In the genomic region with DNA sequence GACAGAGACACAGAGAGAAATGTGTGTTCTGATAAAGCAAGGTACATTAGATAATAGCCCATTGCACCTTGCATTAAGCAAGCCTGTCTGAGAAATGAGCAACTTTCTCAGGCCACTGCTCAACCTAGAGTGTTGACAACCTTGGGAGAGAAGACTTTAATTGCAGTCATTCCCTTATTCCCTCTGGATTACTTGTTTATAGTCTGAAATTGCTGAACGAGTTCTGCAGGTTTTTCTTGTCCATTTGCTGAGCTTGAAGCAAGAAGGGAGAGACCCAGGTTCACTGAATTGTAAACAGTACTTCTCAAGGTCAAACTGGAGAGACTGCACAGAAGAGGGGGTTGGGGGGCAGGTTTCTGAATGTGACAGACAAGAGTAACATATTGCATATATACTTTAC, we compare ENCODE assay signal across 10 cellular contexts.
DNase-seq lines count a peak whose midpoint lies in the region; ATAC-seq and TF ChIP-seq lines count a peak whose summit lies in the region.
"Had no signal": no experiment of that assay in that cellular context is flagged by ENCODE, and none has a peak within 500 bp of the region (broad histone marks: within the 10 kb centered on the region; RNA-seq: fewer than 3 reads in every experiment).

No MANE protein-coding gene starts in this region.

- H3K14ac ChIP-seq in trophoblast cell (ENCODE audit: low read length), result no peak overlapping the region

- H2AFZ ChIP-seq in trophoblast cell (ENCODE audit: insufficient read depth, low read length, poor library complexity), result no peak overlapping the region

- H3K4me1 ChIP-seq in DOHH2 (ENCODE audit: control insufficient read depth, low read length) (peaks cover 46% of the 10 kb centered on the region), trophoblast cell (ENCODE audit: control insufficient read depth in 1 of 2, insufficient read depth in 2 of 2, low read length in 2 of 2) (peaks cover 23 to 27% of the 10 kb centered on the region in 2 experiments)

- H3K9me3 ChIP-seq in DOHH2 (ENCODE audit: control insufficient read depth, insufficient read depth, low read length) (no peaks in the 10 kb centered on the region), trophoblast cell (ENCODE audit: insufficient read depth, low read depth, low read length) (no peaks in the 10 kb centered on the region)

- peaks cover 21% of the 10 kb centered on the region for H3K79me1 ChIP-seq in trophoblast cell (ENCODE audit: low read length)

- no peak overlapping the region for H2AK5ac ChIP-seq in trophoblast cell (ENCODE audit: low read length)

- H3K27me3 ChIP-seq in DOHH2 (ENCODE audit: control insufficient read depth, low read length) (no peaks in the 10 kb centered on the region), trophoblast cell (ENCODE audit: insufficient read depth, low read length) (no peaks in the 10 kb centered on the region)

- H3K23ac ChIP-seq in trophoblast cell (ENCODE audit: low read length), result no peak overlapping the region

- H2BK120ac ChIP-seq in trophoblast cell (ENCODE audit: insufficient read depth, low read length, poor library complexity), result no peak overlapping the region

- H3F3A ChIP-seq in DOHH2 (ENCODE audit: control insufficient read depth, insufficient read depth), result no peaks in the 10 kb centered on the region; the same call in 1 of the 2 replicates

- peak; percentile 23 for DNase-seq in NCI-H1417 treated with DMSO at 0.1 percent for 48 hours (lab: John Stamatoyannopoulos, UW)
- peak; percentile 91 for DNase-seq in epithelial cell of esophagus (ENCODE audit: low read depth)
- peak; percentile 9 to 81 for DNase-seq in trophoblast cell
- DNase-seq in NCI-H524 treated with DMSO at 0.1 percent for 48 hours (lab: John Stamatoyannopoulos, UW), result no peak
- no peak for DNase-seq in HuH-7 (ENCODE audit: low spot score)
- DNase-seq: DND-41; naive thymus-derived CD8-positive, alpha-beta T cell had no signal

- H3K4me2 ChIP-seq in DOHH2 (ENCODE audit: low read length), result peak overlapping the region; percentile 49
- H3K4me2 ChIP-seq in trophoblast cell (ENCODE audit: low read length), result peak overlapping the region; percentile 15

- H3K9ac ChIP-seq in trophoblast cell (ENCODE audit: low read length), result no peak overlapping the region

- H4K8ac ChIP-seq in trophoblast cell (ENCODE audit: low read depth, low read length), result no peak overlapping the region

- no CpG with 5 or more reads among the region's 1 CpG for WGBS in trophoblast cell (ENCODE audit: extremely low coverage, insufficient coverage, insufficient read length)

- H2BK12ac ChIP-seq in trophoblast cell (ENCODE audit: low read length), result no peak overlapping the region

- no peak overlapping the region for H3K4ac ChIP-seq in trophoblast cell (ENCODE audit: low read depth, low read length)

- H3K79me2 ChIP-seq in DOHH2 (ENCODE audit: control insufficient read depth, low read length), result no peaks in the 10 kb centered on the region
- peaks cover 2% of the 10 kb centered on the region for H3K79me2 ChIP-seq in trophoblast cell (ENCODE audit: control insufficient read depth, insufficient read depth, low read length, poor library complexity)

- no peaks in the 10 kb centered on the region for H3K36me3 ChIP-seq in DOHH2 (ENCODE audit: control insufficient read depth, low read length)
- H3K36me3 ChIP-seq in trophoblast cell (ENCODE audit: control insufficient read depth in 1 of 2, insufficient read depth in 2 of 2, low read length in 2 of 2), result no peaks in the 10 kb centered on the region

- no peak overlapping the region for H2BK5ac ChIP-seq in trophoblast cell (ENCODE audit: low read depth, low read length, poor library complexity)

- H3K4me3 ChIP-seq in DOHH2 (ENCODE audit: low read length), result peak overlapping the region; percentile 17; the same call in 1 of the 2 replicates
- H3K4me3 ChIP-seq in epithelial cell of esophagus (ENCODE audit: low read length), result no peak overlapping the region
- no peak overlapping the region for H3K4me3 ChIP-seq in trophoblast cell (ENCODE audit: low read depth, low read length)

- ATAC-seq in GM18502 (IDR thresholded peaks at IDR 0.05; ENCODE audit: poor library complexity, unreplicated experiment) (no peak), HG02870 (IDR thresholded peaks at IDR 0.05; ENCODE audit: unreplicated experiment) (no peak)
- ATAC-seq: naive thymus-derived CD8-positive, alpha-beta T cell had no signal

- H3K27ac ChIP-seq in DOHH2 (ENCODE audit: low read depth, low read length) (0 out of 2 replicates have a peak overlapping the region, but pooled peaks have one; percentile 1), trophoblast cell (ENCODE audit: low read depth, low read length) (peak overlapping the region; percentile 73)

- H4K12ac ChIP-seq in trophoblast cell (ENCODE audit: low read depth, low read length), result no peak overlapping the region

- H3K9me2 ChIP-seq in DOHH2 (replicated peaks; ENCODE audit: control insufficient read depth, low read length), result no peaks in the 10 kb centered on the region

- H4K20me1 ChIP-seq in DOHH2 (ENCODE audit: control insufficient read depth, insufficient read depth, low read depth, low read length), result no peaks in the 10 kb centered on the region

- no peak overlapping the region for H4K91ac ChIP-seq in trophoblast cell (ENCODE audit: low read depth, low read length)

- TF ChIP-seq CTCF in DOHH2 (IDR thresholded peaks at IDR 0.05; ENCODE audit: low read depth, low read length, poor library complexity, severe bottlenecking), result no peak
- no peak for TF ChIP-seq CTCF in epithelial cell of esophagus (IDR thresholded peaks at IDR 0.05; ENCODE audit: insufficient read depth, low read depth, low read length, missing control alignments)

- H3K18ac ChIP-seq in trophoblast cell (ENCODE audit: low read length), result no peak overlapping the region

Comparison
In these comparisons a context has a peak if more than half of its experiments do, and no peak if none do; other contexts are left out.
1. DNase-seq: peak in NCI-H1417 treated with DMSO at 0.1 percent for 48 hours (single experiment), epithelial cell of esophagus (single experiment) and trophoblast cell (2 of 2); none in NCI-H524 treated with DMSO at 0.1 percent for 48 hours (single experiment) and HuH-7 (single experiment).